In the genomic region with DNA sequence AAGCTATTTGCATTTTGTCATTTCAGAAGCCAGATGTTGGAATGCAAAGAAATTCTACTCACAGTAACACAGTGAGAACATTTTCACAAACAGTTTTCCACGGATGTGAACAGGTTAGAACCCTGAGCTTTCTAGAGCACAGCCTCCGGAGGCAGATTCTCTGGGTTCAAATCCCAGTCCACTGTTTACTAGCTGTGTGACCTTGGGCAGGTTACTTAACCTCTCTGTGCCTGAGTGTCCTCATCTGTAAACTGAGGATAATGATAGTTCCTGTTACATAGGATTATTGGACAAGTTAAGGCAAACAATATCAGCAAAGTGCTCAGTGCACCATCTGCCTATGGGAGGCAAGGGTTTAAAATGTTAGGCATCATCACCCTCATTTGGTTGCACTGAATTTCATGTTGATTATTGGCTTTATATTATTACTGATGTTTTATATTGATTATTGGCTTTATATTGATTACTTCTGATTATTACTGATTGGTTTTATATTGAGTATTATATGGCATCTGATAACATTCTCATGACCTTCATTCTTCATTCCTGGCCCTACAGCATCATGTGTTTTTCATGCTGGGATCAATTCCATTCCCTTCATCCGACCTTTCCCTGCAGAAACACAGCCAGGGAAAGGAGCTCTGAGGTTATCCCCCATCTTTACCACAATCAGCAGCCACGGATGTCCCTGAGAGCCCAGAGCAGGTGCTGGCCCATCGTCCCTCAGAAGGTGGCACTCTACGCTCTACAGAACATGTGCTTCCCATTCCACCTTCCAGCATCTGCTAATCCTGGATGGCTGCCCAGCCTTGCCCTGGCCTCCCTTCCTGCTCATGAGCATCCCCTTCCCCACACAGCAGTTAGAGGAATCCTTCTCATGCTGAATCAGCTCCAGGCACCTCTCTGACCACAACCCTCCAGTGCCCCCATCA, we compare ENCODE assay signal across 20 cellular contexts.
A peak's percentile ranks its signal among the peaks of the same experiment; 100 is the strongest.
DNase-seq lines count a peak whose midpoint lies in the region; ATAC-seq and TF ChIP-seq lines count a peak whose summit lies in the region.
"Had no signal": no experiment of that assay in that cellular context is flagged by ENCODE, and none has a peak within 500 bp of the region (broad histone marks: within the 10 kb centered on the region; RNA-seq: fewer than 3 reads in every experiment).

No MANE protein-coding gene starts in this region.

- CTCF ChIA-PET in HCT116 (lab: Charles Lee) = interaction anchor here (0.9 kb wide), 1 partner anchor 76 kb away, joined by 4 read pairs; no protein-coding TSS in a partner anchor

- H4K91ac ChIP-seq in H9 (ENCODE audit: insufficient read length, low read depth, low read length) = no peak overlapping the region

- no peak overlapping the region for H3K4me3 Mint-ChIP-seq in H9
- H3K4me3 Mint-ChIP-seq: activated T-helper 1 cell treated with anti-CD3 and anti-CD28 coated beads, Interleukin-12 subunit alpha, Interleukin-12 subunit beta, Interleukin-2, Interleukin-4 antibody, amounts not matched to agents 30 ng/mL and 10 ng/mL and 1 ng/mL, durations not matched to agents 14 hours and 24 hours and 36 hours; naive thymus-derived CD8-positive, alpha-beta T cell had no signal

- H3K4me1 Mint-ChIP-seq in H9 = peaks cover 15 to 16% of the 10 kb centered on the region in 2 experiments
- H3K4me1 Mint-ChIP-seq: naive thymus-derived CD8-positive, alpha-beta T cell had no signal

- H2BK15ac ChIP-seq in H9 (ENCODE audit: low read depth, low read length) = no peak overlapping the region

- peaks cover 11 to 16% of the 10 kb centered on the region in 2 experiments for H3K9me3 Mint-ChIP-seq in H9
- H3K9me3 Mint-ChIP-seq: activated T-helper 1 cell treated with anti-CD3 and anti-CD28 coated beads, Interleukin-12 subunit alpha, Interleukin-12 subunit beta, Interleukin-2, Interleukin-4 antibody, amounts not matched to agents 30 ng/mL and 10 ng/mL and 1 ng/mL, durations not matched to agents 14 hours and 24 hours and 36 hours had no signal

- no peak overlapping the region for H2BK12ac ChIP-seq in H9 (ENCODE audit: insufficient read length, low read depth, low read length)

- H3K9me3 ChIP-seq in BE2C (no peaks in the 10 kb centered on the region), HCT116 (ENCODE audit: control insufficient read depth in 1 of 2, insufficient read depth in 1 of 2, low read depth in 1 of 2, low read length in 2 of 2) (no peaks in the 10 kb centered on the region), WERI-Rb-1 (ENCODE audit: severe bottlenecking) (no peaks in the 10 kb centered on the region), H9 (ENCODE audit: control insufficient read depth, low read depth, low read length) (no peaks in the 10 kb centered on the region)
- H3K9me3 ChIP-seq: esophagus squamous epithelium had no signal

- no CpG with 5 or more reads among the region's 6 CpGs for WGBS in H9 (ENCODE audit: extremely low coverage, insufficient read length, low lambda C conversion rate)

- no peaks in the 10 kb centered on the region for H3K9me2 ChIP-seq in HCT116 (ENCODE audit: insufficient read depth)

- H3K23me2 ChIP-seq in H9 (ENCODE audit: insufficient read length, low read depth, low read length, poor library complexity, severe bottlenecking) = no peaks in the 10 kb centered on the region

- no peaks in the 10 kb centered on the region for H4K20me1 ChIP-seq in HCT116 (ENCODE audit: insufficient read depth)
- no peaks in the 10 kb centered on the region for H4K20me1 ChIP-seq in H9 (ENCODE audit: control insufficient read depth, insufficient read depth, insufficient read length)

- no peak overlapping the region for H2BK120ac ChIP-seq in H9 (ENCODE audit: low read depth, low read length, poor library complexity, severe bottlenecking)

- H3K36me3 Mint-ChIP-seq in H9 (ENCODE audit: insufficient read depth in 1 of 3, low read depth in 3 of 3) = peaks cover 2 to 15% (median 3%) of the 10 kb centered on the region in 3 experiments; a peak in 5 of 7 replicates

- no TSS peak for BruUV-seq in HCT116 (replicated peaks; lab: Mats Ljungman, UMichigan)

- no peak overlapping the region for H2AK5ac ChIP-seq in H9 (ENCODE audit: insufficient read length, low read length)

- H3K4me1 ChIP-seq in BE2C (no peaks in the 10 kb centered on the region), HCT116 (ENCODE audit: control insufficient read depth in 1 of 2, insufficient read depth in 2 of 2, low read length in 2 of 2) (peaks cover 0 to under 1% of the 10 kb centered on the region in 2 experiments; a peak in 1 of 4 replicates), H9 (ENCODE audit: insufficient read depth, low read length) (no peaks in the 10 kb centered on the region)
- H3K4me1 ChIP-seq: esophagus squamous epithelium had no signal

- intact Hi-C loops in HCT116 (cut with micrococcal nuclease) = no loop called here

- no peak overlapping the region for H3K23ac ChIP-seq in H9 (ENCODE audit: insufficient read length, low read depth, low read length)

- H3K14ac ChIP-seq in H9 (ENCODE audit: insufficient read depth, low read length) = no peak overlapping the region

- ATAC-seq in HCT116 = peak; percentile 54
- ATAC-seq in HG03432 (IDR thresholded peaks at IDR 0.05; ENCODE audit: unreplicated experiment) = no peak
- no peak for ATAC-seq in HG03196 (IDR thresholded peaks at IDR 0.05; ENCODE audit: unreplicated experiment)
- ATAC-seq: left ventricle myocardium superior; naive thymus-derived CD8-positive, alpha-beta T cell had no signal

- no peak overlapping the region for H4K5ac ChIP-seq in H9 (ENCODE audit: insufficient read length, low read depth, low read length)

- no peak for TF ChIP-seq POLR2A in HCT116 (IDR thresholded peaks at IDR 0.05; ENCODE audit: borderline replicate concordance, extremely low read depth, insufficient read depth, insufficient read length)

- H4K8ac ChIP-seq in H9 (replicated peaks; ENCODE audit: insufficient read length, low read depth, low read length) = no peak overlapping the region

- H3K79me1 ChIP-seq in H9 (ENCODE audit: insufficient read depth, low read depth, low read length, poor library complexity, severe bottlenecking) = no peaks in the 10 kb centered on the region

- H3K4me2 ChIP-seq in HCT116 (ENCODE audit: low read length) (no peak overlapping the region), H9 (ENCODE audit: insufficient read depth, insufficient read length, low read length) (no peak overlapping the region)

- H2BK20ac ChIP-seq in H9 (ENCODE audit: low read depth, low read length, poor library complexity, severe bottlenecking) = no peak overlapping the region

- RAD21 ChIA-PET in HCT116 (lab: Charles Lee; ENCODE audit: low non-redundant PET in 1 of 2, low total read pairs in 2 of 2, uncharacterized antibody in 2 of 2, unreplicated experiment in 2 of 2) = no interaction called here

- DNase-seq in BE2C (peak; percentile 70), HCT116 (ENCODE audit: low read depth, low spot score) (no peak), NCI-H345 treated with DMSO at 0.1 percent for 48 hours (lab: John Stamatoyannopoulos, UW; ENCODE audit: unreplicated experiment) (peak; percentile 26), WERI-Rb-1 (peak; percentile 69), H9 (no peak)
- DNase-seq in effector CD8-positive, alpha-beta T cell (lab: John Stamatoyannopoulos, UW) = no peak
- DNase-seq: activated CD4-positive, alpha-beta T cell treated with anti-CD3 and anti-CD28 coated beads, Interleukin-2, amount 50 U/mL, for 48 hours; esophagus squamous epithelium; HCEC 1CT; hippocampal formation; left ventricle myocardium superior; naive thymus-derived CD8-positive, alpha-beta T cell; NCI-H1048; retina; stimulated activated CD4-positive, alpha-beta T cell treated with anti-CD3 and anti-CD28 coated beads, Interleukin-2, amount 100 ng/mL, for 48 hours; T-helper 9 cell; trophoblast cell had no signal

- no peak overlapping the region for H3K4ac ChIP-seq in H9 (ENCODE audit: low read depth, low read length)

- H2AFZ ChIP-seq in HCT116 (ENCODE audit: low read depth, low read length, poor library complexity, severe bottlenecking) (no peak overlapping the region), H9 (ENCODE audit: low read length) (no peak overlapping the region)

- TF ChIP-seq RAD21 in HCT116 (IDR thresholded peaks at IDR 0.05; ENCODE audit: low read depth) = 0 out of 2 replicates have a peak, but pooled peaks have one; percentile 20

- H3T11ph ChIP-seq in H9 (ENCODE audit: low read length) = no peak overlapping the region

- H2BK5ac ChIP-seq in H9 (ENCODE audit: insufficient read length, low read length) = no peak overlapping the region

- H3K4me3 ChIP-seq in BE2C (ENCODE audit: low read depth, low read length) (no peak overlapping the region), HCT116 (replicated peaks in 1 of 2; ENCODE audit: low read depth in 1 of 2, low read length in 2 of 2) (no peak overlapping the region), WERI-Rb-1 (ENCODE audit: low read depth, low read length) (no peak overlapping the region)
- H3K4me3 ChIP-seq: esophagus squamous epithelium had no signal

- H3K18ac ChIP-seq in H9 (ENCODE audit: insufficient read length, low read depth, low read length) = no peak overlapping the region

- no peak overlapping the region for H3K56ac ChIP-seq in H9 (ENCODE audit: insufficient read length, low read depth, low read length)

- no peak overlapping the region for H3K27ac ChIP-seq in HCT116 (ENCODE audit: low read depth, low read length)
- no peak overlapping the region for H3K27ac ChIP-seq in WERI-Rb-1
- H3K27ac ChIP-seq in H9 (ENCODE audit: insufficient read length, low read depth, low read length) = no peak overlapping the region
- H3K27ac ChIP-seq: esophagus squamous epithelium had no signal

- TF ChIP-seq CTCF in BE2C (IDR thresholded peaks at IDR 0.05; ENCODE audit: low read depth, low read length) (peak; percentile 52), HCT116 (IDR thresholded peaks at IDR 0.05 in 2 of 3, conservative IDR thresholded peaks at IDR 0.05 in 1 of 3; ENCODE audit: borderline replicate concordance in 1 of 3, insufficient read depth in 1 of 3, low read depth in 2 of 3, low read length in 2 of 3) (no peak), WERI-Rb-1 (IDR thresholded peaks at IDR 0.05; ENCODE audit: low read depth, low read length) (peak; percentile 82), H9 (conservative IDR thresholded peaks at IDR 0.05) (no peak)

- no peak overlapping the region; a peak in 2 of 7 replicates for H3K27ac Mint-ChIP-seq in H9
- H3K27ac Mint-ChIP-seq: activated T-helper 1 cell treated with anti-CD3 and anti-CD28 coated beads, Interleukin-12 subunit alpha, Interleukin-12 subunit beta, Interleukin-2, Interleukin-4 antibody, amounts not matched to agents 30 ng/mL and 10 ng/mL and 1 ng/mL, durations not matched to agents 14 hours and 24 hours and 36 hours; naive thymus-derived CD8-positive, alpha-beta T cell had no signal

- no peak overlapping the region for H3K9ac ChIP-seq in HCT116 (ENCODE audit: low read length)
- H3K9ac ChIP-seq in H9 (ENCODE audit: extremely low read depth, insufficient read length, low read length) = no peak overlapping the region

- POLR2A ChIA-PET in HCT116 (lab: Charles Lee) = no interaction called here

- H3K79me2 ChIP-seq in HCT116 (ENCODE audit: insufficient read depth, low read length) (no peaks in the 10 kb centered on the region), H9 (ENCODE audit: insufficient read depth, low read length) (no peaks in the 10 kb centered on the region)

- H3K27me3 ChIP-seq in BE2C (no peaks in the 10 kb centered on the region), HCT116 (ENCODE audit: insufficient read depth, low read length) (no peaks in the 10 kb centered on the region), WERI-Rb-1 (ENCODE audit: insufficient read depth, low read depth, severe bottlenecking) (no peaks in the 10 kb centered on the region), H9 (ENCODE audit: insufficient read depth, low read length) (no peaks in the 10 kb centered on the region)

- no peaks in the 10 kb centered on the region for H3K27me3 Mint-ChIP-seq in H9 (ENCODE audit: low read depth)

- H3K36me3 ChIP-seq in BE2C = no peaks in the 10 kb centered on the region
- H3K36me3 ChIP-seq in HCT116 (ENCODE audit: control insufficient read depth in 1 of 2, insufficient read depth in 2 of 2, low read length in 2 of 2) = no peaks in the 10 kb centered on the region
- H3K36me3 ChIP-seq in WERI-Rb-1 = no peaks in the 10 kb centered on the region
- H3K36me3 ChIP-seq: esophagus squamous epithelium had no signal

Comparison
In these comparisons a context has a peak if more than half of its experiments do, and no peak if none do; other contexts are left out.
1. DNase-seq: peak in BE2C (single experiment), NCI-H345 treated with DMSO at 0.1 percent for 48 hours (single experiment) and WERI-Rb-1 (single experiment); none in HCT116 (single experiment), effector CD8-positive, alpha-beta T cell (single experiment) and H9 (single experiment).
2. CTCF ChIP-seq: peak in BE2C (single experiment) and WERI-Rb-1 (single experiment); none in HCT116 (0 of 3) and H9 (single experiment).